6 cellular contexts compared by ENCODE assay signal in genomic region chr2:41917587-41917986, GRCh38.
"Had no signal": no experiment of that assay in that cellular context is flagged by ENCODE, and none has a peak within 500 bp of the region (broad histone marks: within the 10 kb centered on the region; RNA-seq: fewer than 3 reads in every experiment).

No MANE protein-coding gene starts in this region.

- ATAC-seq: K562 had no signal

- DNase-seq: GM23248, GOT3, H7, HCEC 1CT, IMR-90 had no signal

- H3K9ac ChIP-seq: GM23248 had no signal

- H3K4me3 ChIP-seq: GM23248, K562 had no signal

- H3K27ac ChIP-seq: GM23248 had no signal

- H2AFZ ChIP-seq: GM23248 had no signal
